In genomic region chr14:67357583-67358354, GRCh38 we compare ENCODE assay signal across 8 cellular contexts. TPM values are rescaled to one million over a fixed set of nuclear protein-coding genes. Genes with fewer than 3 reads are reported as not detected.
DNase-seq lines count a peak whose midpoint lies in the region; ATAC-seq and TF ChIP-seq lines count a peak whose summit lies in the region.

No MANE protein-coding gene starts in this region.

- POLR2A ChIA-PET in Caco-2 (lab: Charles Lee) = interaction anchor here (0.6 kb wide), 1 partner anchor 179 kb away, joined by 3 read pairs; no protein-coding TSS in a partner anchor

- no peaks in the 10 kb centered on the region for H3F3A ChIP-seq in Loucy (ENCODE audit: low read depth)

- intact Hi-C loops in Caco-2 (cut with micrococcal nuclease; ENCODE audit: unreplicated experiment) = no loop called here
- intact Hi-C loops in mammary epithelial cell (cut with micrococcal nuclease) = loop anchor here (2.0 to 10.0 kb wide), 3 partner anchors 55 to 853 kb away; partner anchors contain the start of genes GPHN, PALS1 and PLEK2
- intact Hi-C loops in natural killer cell (cut with micrococcal nuclease) = no loop called here
- intact Hi-C loops in spleen (cut with DNase I; ENCODE audit: low total_unique reads) = no loop called here

- CTCF ChIA-PET in Caco-2 (lab: Charles Lee) (no interaction called here), mammary epithelial cell (lab: Charles Lee; ENCODE audit: low non-redundant PET) (interaction anchor here (0.7 kb wide), 1 partner anchor 1618 kb away, joined by 4 read pairs; no protein-coding TSS in a partner anchor)

- H3K4me3 Mint-ChIP-seq in Caco-2 (ENCODE audit: unreplicated experiment) = peak overlapping the region; percentile 85
- H3K4me3 Mint-ChIP-seq in natural killer cell = peak overlapping the region; percentile 99

- TF ChIP-seq CTCF in Caco-2 (IDR thresholded peaks at IDR 0.05; ENCODE audit: insufficient read depth in 1 of 2, low read depth in 1 of 2, low read length in 1 of 2, severe bottlenecking in 1 of 2, unreplicated experiment in 1 of 2) (no peak), Loucy (conservative IDR thresholded peaks at IDR 0.05; ENCODE audit: low read length) (no peak), mammary epithelial cell (conservative IDR thresholded peaks at IDR 0.05 in 1 of 2, IDR thresholded peaks at IDR 0.05 in 1 of 2; ENCODE audit: extremely low read depth in 1 of 2, insufficient read depth in 1 of 2, low read depth in 1 of 2, low read length in 2 of 2) (no peak), natural killer cell (IDR thresholded peaks at IDR 0.05) (no peak), spleen (IDR thresholded peaks at IDR 0.05 in 8 of 11, conservative IDR thresholded peaks at IDR 0.05 in 3 of 11) (no peak)

- H3K36me3 ChIP-seq in Caco-2 (ENCODE audit: control insufficient read depth, insufficient read depth, low read length) (no peaks in the 10 kb centered on the region), Loucy (ENCODE audit: insufficient read depth, low read length) (no peaks in the 10 kb centered on the region), mammary epithelial cell (ENCODE audit: insufficient read depth, low read length) (no peaks in the 10 kb centered on the region), spleen (peaks cover 0 to 18% (median 2%) of the 10 kb centered on the region in 6 donors)

- peaks cover 56% of the 10 kb centered on the region for H3K79me2 ChIP-seq in Loucy (ENCODE audit: insufficient read depth, low read length)
- peaks cover 93% of the 10 kb centered on the region for H3K79me2 ChIP-seq in mammary epithelial cell (ENCODE audit: insufficient read depth, low read length)

- no peak overlapping the region for H2AFZ ChIP-seq in Loucy (ENCODE audit: low read length)
- no peak overlapping the region for H2AFZ ChIP-seq in mammary epithelial cell (ENCODE audit: low read depth, low read length)

- peaks cover 26% of the 10 kb centered on the region for H4K20me1 ChIP-seq in Loucy (ENCODE audit: insufficient read depth, low read length, poor library complexity, severe bottlenecking)
- peaks cover 2% of the 10 kb centered on the region for H4K20me1 ChIP-seq in mammary epithelial cell (ENCODE audit: insufficient read depth, low read length)

- peak overlapping the region; percentile 96 for H3K27ac Mint-ChIP-seq in Caco-2 (ENCODE audit: unreplicated experiment)
- H3K27ac Mint-ChIP-seq in natural killer cell = peak overlapping the region; percentile 99

- H3K9me3 ChIP-seq in Caco-2 (no peaks in the 10 kb centered on the region), Loucy (ENCODE audit: insufficient read depth, low read depth, low read length) (no peaks in the 10 kb centered on the region), mammary epithelial cell (replicated peaks; ENCODE audit: insufficient read depth, low read length) (no peaks in the 10 kb centered on the region), spleen (no peaks in the 10 kb centered on the region)

- peaks cover 7% of the 10 kb centered on the region for H3K4me1 Mint-ChIP-seq in Caco-2 (ENCODE audit: low read depth, unreplicated experiment)
- peaks cover 49 to 53% of the 10 kb centered on the region in 2 donors for H3K4me1 Mint-ChIP-seq in natural killer cell

- H3K27me3 ChIP-seq in Caco-2 (replicated peaks; ENCODE audit: control insufficient read depth, insufficient read depth, low read length) = no peaks in the 10 kb centered on the region
- H3K27me3 ChIP-seq in Loucy (ENCODE audit: insufficient read depth, low read length, poor library complexity, severe bottlenecking) = no peaks in the 10 kb centered on the region
- no peaks in the 10 kb centered on the region for H3K27me3 ChIP-seq in mammary epithelial cell (ENCODE audit: insufficient read depth, low read length)
- no peaks in the 10 kb centered on the region for H3K27me3 ChIP-seq in spleen (replicated peaks in 1 of 7)

- H3K27ac ChIP-seq in mammary epithelial cell (ENCODE audit: insufficient read depth, low read depth, low read length) = peak overlapping the region; percentile 97
- H3K27ac ChIP-seq in spleen = no peak overlapping the region

- 50% methylated on average over 11 of the region's 13 CpGs for WGBS in mammary epithelial cell (ENCODE audit: low coverage, missing lambda C conversion rate)
- WGBS in spleen, 5 donors = 77 to 87% (median 80%) methylated on average over 13 of the region's 13 CpGs

- no peaks in the 10 kb centered on the region for H3K9me3 Mint-ChIP-seq in Caco-2 (ENCODE audit: unreplicated experiment)
- no peaks in the 10 kb centered on the region for H3K9me3 Mint-ChIP-seq in natural killer cell

- H3K27me3 Mint-ChIP-seq in Caco-2 (ENCODE audit: insufficient read depth, unreplicated experiment) (no peaks in the 10 kb centered on the region), natural killer cell (ENCODE audit: low read depth in 2 of 2) (no peaks in the 10 kb centered on the region)

- TF ChIP-seq POLR2A in spleen (IDR thresholded peaks at IDR 0.05) = no peak

- peak overlapping the region; percentile 92 for H3K4me2 ChIP-seq in Loucy (ENCODE audit: low read depth, low read length, poor library complexity, severe bottlenecking)
- peak overlapping the region; percentile 80 for H3K4me2 ChIP-seq in mammary epithelial cell (ENCODE audit: insufficient read depth, low read depth, low read length)

- peaks cover 6% of the 10 kb centered on the region; the same call in 1 of the 2 replicates for H3K4me1 ChIP-seq in Caco-2
- peaks cover 36% of the 10 kb centered on the region for H3K4me1 ChIP-seq in Loucy (ENCODE audit: insufficient read depth, low read length, poor library complexity, severe bottlenecking)
- H3K4me1 ChIP-seq in mammary epithelial cell (ENCODE audit: insufficient read depth, low read length) = peaks cover 23% of the 10 kb centered on the region
- H3K4me1 ChIP-seq in spleen = peaks cover 28 to 70% (median 53%) of the 10 kb centered on the region in 6 donors

- H3K9me2 ChIP-seq in Loucy (replicated peaks; ENCODE audit: low read depth, low read length) = no peaks in the 10 kb centered on the region

- no peak for ATAC-seq in natural killer cell
- ATAC-seq in esophagus mucosa = no peak

- H3K4me3 ChIP-seq in Caco-2 (ENCODE audit: low read depth, low read length) (no peak overlapping the region), Loucy (ENCODE audit: low read length, poor library complexity, severe bottlenecking) (peak overlapping the region; percentile 89), mammary epithelial cell (replicated peaks in 1 of 3; ENCODE audit: insufficient read depth in 1 of 3, low read depth in 2 of 3, low read length in 3 of 3) (peak overlapping the region in 2 of 3 experiments; percentile 88 to 90), spleen (peak overlapping the region in 3 of 8 donors; percentile 69 to 96 (median 81))

- peak overlapping the region; percentile 84 for H3K9ac ChIP-seq in Loucy (ENCODE audit: low read depth, low read length, poor library complexity, severe bottlenecking)
- H3K9ac ChIP-seq in mammary epithelial cell (ENCODE audit: insufficient read depth, low read length) = peak overlapping the region; percentile 98

- DNase-seq in Caco-2 (no peak), mammary epithelial cell (no peak), natural killer cell (no peak), spleen (no peak), putamen (ENCODE audit: low spot score) (no peak)
- no peak for DNase-seq in effector CD4-positive, alpha-beta T cell

- in situ Hi-C loops in mammary epithelial cell (cut with MboI; ENCODE audit: low sequenced_read_pairs in 2 of 2) = no loop called here

- dilution Hi-C loops in mammary epithelial cell (cut with HindIII; ENCODE audit: low sequenced_read_pairs) = no loop called here

- H3K36me3 Mint-ChIP-seq in Caco-2 (ENCODE audit: insufficient read depth, unreplicated experiment) (peaks cover 15% of the 10 kb centered on the region), natural killer cell (no peaks in the 10 kb centered on the region)

- no TSS peak for BruUV-seq in Caco-2 (replicated peaks; lab: Mats Ljungman, UMichigan)
- BruUV-seq in mammary epithelial cell (replicated peaks; lab: Mats Ljungman, UMichigan) = no TSS peak

RNA-seq across cellular contexts. Expression of gene ATP6V1D, which starts 1.8 kb away (rescaled TPM):
- total RNA-seq in Caco-2 (2022) (60.0 and 77.4 TPM in 2 replicates), mammary epithelial cell (100 to 1,000 TPM in 1 of 2 donors, 10 to 100 TPM in 1; 87.1 to 124 TPM), natural killer cell (10 to 100 TPM; 61.9 to 77.5 (median 70.0) TPM), esophagus mucosa (70.0 TPM), spleen (10 to 100 TPM; 42.1 to 72.6 (median 49.8) TPM)
- polyA plus RNA-seq in mammary epithelial cell (46.9 TPM), spleen (10 to 100 TPM; 15.0 to 33.7 (median 28.3) TPM)
- 34.1 TPM for polyA minus RNA-seq in mammary epithelial cell

RNA-seq across cellular contexts. Expression of gene EIF2S1, which starts 2.4 kb away (rescaled TPM):
- 144 and 156 TPM in 2 replicates for total RNA-seq in Caco-2 (2022)
- 100 to 1,000 TPM; 120 to 198 TPM for total RNA-seq in mammary epithelial cell
- polyA plus RNA-seq in mammary epithelial cell = 156 TPM
- polyA minus RNA-seq in mammary epithelial cell = 264 TPM
- total RNA-seq in natural killer cell = 10 to 100 TPM; 31.6 to 37.7 (median 33.2) TPM
- 94.2 TPM for total RNA-seq in esophagus mucosa
- total RNA-seq in spleen = 10 to 100 TPM; 41.2 to 68.6 (median 56.1) TPM
- polyA plus RNA-seq in spleen = 10 to 100 TPM; 13.9 to 51.4 (median 26.3) TPM

RNA-seq across cellular contexts. Expression of gene PLEK2, which starts 54.2 kb away (rescaled TPM):
- total RNA-seq in Caco-2 (2022) = 35.2 and 36.5 TPM in 2 replicates
- 100 to 1,000 TPM in 1 of 2 donors, 1 to 10 TPM in 1; 9.8 to 152 TPM for total RNA-seq in mammary epithelial cell
- polyA plus RNA-seq in mammary epithelial cell = 156 TPM
- polyA minus RNA-seq in mammary epithelial cell = 138 TPM
- not detected for total RNA-seq in natural killer cell
- 24.5 TPM for total RNA-seq in esophagus mucosa
- 1 to 10 TPM in 1 of 7 donors, under 1 TPM in 3, not detected in 3; 0.76 to 2.1 (median 0.98) TPM for total RNA-seq in spleen
- under 1 TPM; 0.18 to 0.64 (median 0.20) TPM for polyA plus RNA-seq in spleen
